Comparison of ENCODE assay signal across 8 cellular contexts in the genomic region with DNA sequence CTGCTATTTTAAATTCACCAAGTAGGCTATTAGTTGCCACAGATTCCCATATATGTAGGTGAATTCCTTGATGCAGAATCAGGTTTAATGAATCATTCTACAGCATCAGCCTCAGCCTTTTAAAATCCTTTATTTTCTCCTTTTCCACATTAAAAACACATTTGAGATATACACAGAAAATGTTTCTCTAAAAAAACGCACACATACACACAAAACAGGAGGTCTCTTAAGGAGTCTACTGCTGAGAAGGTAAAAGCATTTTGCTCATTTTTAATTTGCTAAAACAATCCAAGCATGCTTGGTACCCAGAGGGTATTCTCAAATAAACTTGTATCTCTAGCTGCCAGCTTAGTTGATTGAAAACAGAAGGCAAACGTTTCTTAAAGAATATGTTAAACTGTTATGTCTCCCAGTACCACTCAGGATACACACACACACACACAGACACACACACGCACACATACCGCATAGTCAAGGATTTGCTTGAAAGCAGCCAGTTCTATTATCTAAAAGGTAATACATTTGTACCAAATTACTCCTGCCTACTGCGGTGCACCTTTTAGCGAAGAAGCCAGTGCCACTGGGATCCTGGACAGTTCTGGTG.
DNase-seq lines count a peak whose midpoint lies in the region; ATAC-seq and TF ChIP-seq lines count a peak whose summit lies in the region.

No MANE protein-coding gene starts in this region.

- H3K9me3 Mint-ChIP-seq in T-helper 1 cell treated with Interleukin-12 subunit alpha and Interleukin-12 subunit beta and Interleukin-4 antibody, amounts not matched to agents 30 μg/mL and 1 μg/mL, for 36 hours: no peaks in the 10 kb centered on the region

- DNase-seq in T-helper 1 cell: no peak
- DNase-seq in mammary epithelial cell: no peak
- DNase-seq in left lung: no peak
- no peak for DNase-seq in suprapubic skin (ENCODE audit: low spot score in 2 of 2)
- no peak for DNase-seq in NOMO-1 (lab: John Stamatoyannopoulos, UW; ENCODE audit: unreplicated experiment in 2 of 2)
- DNase-seq in MV-4-11 (lab: John Stamatoyannopoulos, UW): no peak
- DNase-seq in activated T-cell treated with anti-CD3 and anti-CD28 coated beads for 4 hours: no peak

- no TSS peak for BruUV-seq in mammary epithelial cell (replicated peaks; lab: Mats Ljungman, UMichigan)

- H3K27me3 ChIP-seq in mammary epithelial cell (ENCODE audit: insufficient read depth, low read length) (peaks cover 26% of the 10 kb centered on the region), left lung (peaks cover 7 to 91% of the 10 kb centered on the region in 2 donors), suprapubic skin (peaks cover 9% of the 10 kb centered on the region)

- intact Hi-C loops in mammary epithelial cell (cut with micrococcal nuclease): loop anchor here (5.0 kb wide), 1 partner anchor 333 kb away; no protein-coding TSS in a partner anchor
- intact Hi-C loops in left lung (cut with DNase I): loop anchor here in 1 of 2 donors (10.0 kb wide), 1 partner anchor 110 kb away; the partner anchor contains the start of gene KCTD1

- peak overlapping the region in 1 of 3 experiments; percentile 56 for H3K4me3 ChIP-seq in mammary epithelial cell (replicated peaks in 1 of 3; ENCODE audit: insufficient read depth in 1 of 3, low read depth in 2 of 3, low read length in 3 of 3)
- peak overlapping the region in 1 of 2 donors; percentile 60 for H3K4me3 ChIP-seq in left lung
- H3K4me3 ChIP-seq in suprapubic skin: peak overlapping the region; percentile 72

- peak overlapping the region; percentile 58 for H2AFZ ChIP-seq in mammary epithelial cell (ENCODE audit: low read depth, low read length)

- peak; percentile 6 for ATAC-seq in left lung

- H3K27me3 Mint-ChIP-seq in T-helper 1 cell treated with Interleukin-12 subunit alpha and Interleukin-12 subunit beta and Interleukin-4 antibody, amounts not matched to agents 30 μg/mL and 1 μg/mL, for 36 hours (ENCODE audit: low read depth): peaks cover 85% of the 10 kb centered on the region

- peaks cover 16% of the 10 kb centered on the region for H3K4me1 ChIP-seq in mammary epithelial cell (ENCODE audit: insufficient read depth, low read length)
- H3K4me1 ChIP-seq in left lung: peaks cover 16 to 22% of the 10 kb centered on the region in 2 donors
- H3K4me1 ChIP-seq in suprapubic skin: peaks cover 29% of the 10 kb centered on the region

- in situ Hi-C loops in mammary epithelial cell (cut with MboI; ENCODE audit: low sequenced_read_pairs in 2 of 2): loop anchor here in 1 of 2 donors (10.0 kb wide), 2 partner anchors 270 to 350 kb away; no protein-coding TSS in a partner anchor

- H3K9ac ChIP-seq in mammary epithelial cell (ENCODE audit: insufficient read depth, low read length): no peak overlapping the region

- no peak for TF ChIP-seq POLR2A in suprapubic skin (IDR thresholded peaks at IDR 0.05)

- WGBS in mammary epithelial cell (ENCODE audit: low coverage, missing lambda C conversion rate): 5% methylated on average over 6 of the region's 6 CpGs
- WGBS in suprapubic skin: 8% methylated on average over 6 of the region's 6 CpGs

- H3K36me3 ChIP-seq in mammary epithelial cell (ENCODE audit: insufficient read depth, low read length) (no peaks in the 10 kb centered on the region), left lung (no peaks in the 10 kb centered on the region), suprapubic skin (no peaks in the 10 kb centered on the region)

- TF ChIP-seq EP300 in suprapubic skin (IDR thresholded peaks at IDR 0.05): no peak

- H3K4me2 ChIP-seq in mammary epithelial cell (ENCODE audit: insufficient read depth, low read depth, low read length): peak overlapping the region; percentile 84

- H3K27ac ChIP-seq in mammary epithelial cell (ENCODE audit: insufficient read depth, low read depth, low read length) (no peak overlapping the region), left lung (peak overlapping the region in 1 of 2 donors; percentile 71), suprapubic skin (peak overlapping the region; percentile 82)

- H3K4me1 Mint-ChIP-seq in T-helper 1 cell treated with Interleukin-12 subunit alpha and Interleukin-12 subunit beta and Interleukin-4 antibody, amounts not matched to agents 30 μg/mL and 1 μg/mL, for 36 hours (ENCODE audit: low read depth): peaks cover 10% of the 10 kb centered on the region

- no peaks in the 10 kb centered on the region for H3K9me3 ChIP-seq in mammary epithelial cell (replicated peaks; ENCODE audit: insufficient read depth, low read length)
- H3K9me3 ChIP-seq in left lung: no peaks in the 10 kb centered on the region
- no peaks in the 10 kb centered on the region for H3K9me3 ChIP-seq in suprapubic skin

- CTCF ChIA-PET in mammary epithelial cell (lab: Charles Lee; ENCODE audit: low non-redundant PET): no interaction called here

- no peak for TF ChIP-seq CTCF in mammary epithelial cell (conservative IDR thresholded peaks at IDR 0.05 in 1 of 2, IDR thresholded peaks at IDR 0.05 in 1 of 2; ENCODE audit: extremely low read depth in 1 of 2, insufficient read depth in 1 of 2, low read depth in 1 of 2, low read length in 2 of 2)
- TF ChIP-seq CTCF in left lung (IDR thresholded peaks at IDR 0.05): no peak
- no peak for TF ChIP-seq CTCF in suprapubic skin (IDR thresholded peaks at IDR 0.05)

- no peak overlapping the region for H3K27ac Mint-ChIP-seq in T-helper 1 cell treated with Interleukin-12 subunit alpha and Interleukin-12 subunit beta and Interleukin-4 antibody, amounts not matched to agents 30 μg/mL and 1 μg/mL, for 36 hours

- H4K20me1 ChIP-seq in mammary epithelial cell (ENCODE audit: insufficient read depth, low read length): no peaks in the 10 kb centered on the region

- peak overlapping the region; percentile 25 for H3K4me3 Mint-ChIP-seq in T-helper 1 cell treated with Interleukin-12 subunit alpha and Interleukin-12 subunit beta and Interleukin-4 antibody, amounts not matched to agents 30 μg/mL and 1 μg/mL, for 36 hours

- H3K36me3 Mint-ChIP-seq in T-helper 1 cell treated with Interleukin-12 subunit alpha and Interleukin-12 subunit beta and Interleukin-4 antibody, amounts not matched to agents 30 μg/mL and 1 μg/mL, for 36 hours (ENCODE audit: low read depth): no peaks in the 10 kb centered on the region

- H3K79me2 ChIP-seq in mammary epithelial cell (ENCODE audit: insufficient read depth, low read length): no peaks in the 10 kb centered on the region

- dilution Hi-C loops in mammary epithelial cell (cut with HindIII; ENCODE audit: low sequenced_read_pairs): no loop called here
